8 cellular contexts compared by ENCODE assay signal in genomic region chr3:87997298-87997697, GRCh38.
DNase-seq lines count a peak whose midpoint lies in the region; ATAC-seq, FAIRE-seq and TF ChIP-seq lines count a peak whose summit lies in the region.

No MANE protein-coding gene starts in this region.

- BruUV-seq in endothelial cell of umbilical vein (replicated peaks; lab: Mats Ljungman, UMichigan), result no TSS peak

- no peak overlapping the region for H3K9ac ChIP-seq in endothelial cell of umbilical vein (replicated peaks; ENCODE audit: extremely low read depth, insufficient read depth, low read length)

- intact Hi-C loops in endothelial cell of umbilical vein (cut with micrococcal nuclease), result no loop called here
- intact Hi-C loops in posterior vena cava (cut with DNase I), result no loop called here

- CTCF ChIA-PET in endothelial cell of umbilical vein (lab: Charles Lee), result no interaction called here

- no peaks in the 10 kb centered on the region for H3K79me2 ChIP-seq in endothelial cell of umbilical vein (ENCODE audit: control insufficient read depth, insufficient read depth, low read length)

- H3K27me3 ChIP-seq in endothelial cell of umbilical vein (ENCODE audit: control insufficient read depth in 2 of 2, insufficient read depth in 2 of 2, low read length in 2 of 2) (peaks cover 0 to 7% of the 10 kb centered on the region in 2 experiments), thoracic aorta (replicated peaks; ENCODE audit: insufficient read depth) (no peaks in the 10 kb centered on the region)

- no peaks in the 10 kb centered on the region for H3K36me3 ChIP-seq in endothelial cell of umbilical vein (ENCODE audit: control insufficient read depth in 2 of 2, extremely low read depth in 1 of 2, insufficient read depth in 2 of 2, low read length in 2 of 2)
- H3K36me3 ChIP-seq in thoracic aorta, result no peaks in the 10 kb centered on the region

- ATAC-seq in GM18873 (IDR thresholded peaks at IDR 0.05; ENCODE audit: low FRiP score, unreplicated experiment), result peak; percentile 96
- ATAC-seq in HG02938 (IDR thresholded peaks at IDR 0.05; ENCODE audit: unreplicated experiment), result peak; percentile 69
- no peak for ATAC-seq in thoracic aorta (ENCODE audit: insufficient number of reproducible peaks, low FRiP score, low read depth)

- H3K4me3 ChIP-seq in endothelial cell of umbilical vein (replicated peaks in 1 of 3; ENCODE audit: insufficient read depth in 1 of 3, low read depth in 1 of 3, low read length in 3 of 3) (no peak overlapping the region), thoracic aorta (peak overlapping the region; percentile 7)

- H3K9me3 ChIP-seq in endothelial cell of umbilical vein (replicated peaks; ENCODE audit: control insufficient read depth, insufficient read depth, low read length), result no peaks in the 10 kb centered on the region
- H3K9me3 ChIP-seq in thoracic aorta, result no peaks in the 10 kb centered on the region

- dilution Hi-C loops in endothelial cell of umbilical vein (cut with MboI; ENCODE audit: extremely low pct_ligation_motif_present, low sequenced_read_pairs), result no loop called here

- H3K4me1 ChIP-seq in endothelial cell of umbilical vein (ENCODE audit: control insufficient read depth, extremely low read depth, insufficient read depth, low read length) (peaks cover 6% of the 10 kb centered on the region), thoracic aorta (ENCODE audit: control insufficient read depth in 1 of 2, low read depth in 2 of 2) (no peaks in the 10 kb centered on the region)

- peak; percentile 44 for FAIRE-seq in endothelial cell of umbilical vein (lab: Jason Lieb, UNC)

- H4K20me1 ChIP-seq in endothelial cell of umbilical vein (replicated peaks; ENCODE audit: control insufficient read depth, extremely low read depth, insufficient read depth, low read length), result no peaks in the 10 kb centered on the region

- TF ChIP-seq CTCF in endothelial cell of umbilical vein (IDR thresholded peaks at IDR 0.05; ENCODE audit: extremely low read depth in 1 of 2, insufficient read depth in 1 of 2, low read depth in 1 of 2, low read length in 2 of 2) (no peak), thoracic aorta (IDR thresholded peaks at IDR 0.05) (no peak)

- H3K27ac ChIP-seq in endothelial cell of umbilical vein (ENCODE audit: insufficient read depth, low read depth, low read length), result no peak overlapping the region
- no peak overlapping the region for H3K27ac ChIP-seq in thoracic aorta

- no peaks in the 10 kb centered on the region for H3K9me1 ChIP-seq in endothelial cell of umbilical vein (replicated peaks; ENCODE audit: control insufficient read depth, extremely low read depth, insufficient read depth, low read length)

- DNase-seq in SKM-1 (lab: John Stamatoyannopoulos, UW; ENCODE audit: unreplicated experiment) (peak; percentile 23), endothelial cell of umbilical vein (ENCODE audit: low read depth, low spot score) (peak; percentile 47), thoracic aorta (ENCODE audit: low spot score) (no peak), posterior vena cava (ENCODE audit: low spot score) (no peak), globus pallidus (ENCODE audit: low spot score) (no peak), LoVo (ENCODE audit: low spot score) (no peak)

- POLR2A ChIA-PET in endothelial cell of umbilical vein (lab: Charles Lee), result no interaction called here

- TF ChIP-seq POLR2A in endothelial cell of umbilical vein (IDR thresholded peaks at IDR 0.05; ENCODE audit: low read depth, low read length), result no peak

- no peak overlapping the region for H2AFZ ChIP-seq in endothelial cell of umbilical vein (ENCODE audit: low read depth, low read length)

- H3K4me2 ChIP-seq in endothelial cell of umbilical vein (ENCODE audit: insufficient read depth, low read length), result no peak overlapping the region

TF ChIP-seq in endothelial cell of umbilical vein, 7 proteins besides CTCF, POLR2A, EP300 and RAD21:
- TF ChIP-seq POLR2AphosphoS5 (IDR thresholded peaks at IDR 0.05; ENCODE audit: insufficient read depth, low read depth, low read length), result peak; percentile 24
- no peak for TF ChIP-seq GATA2 (IDR thresholded peaks at IDR 0.05; ENCODE audit: insufficient read depth, insufficient read length, low read depth, low read length)
- no peak for TF ChIP-seq MAX (IDR thresholded peaks at IDR 0.05; ENCODE audit: insufficient read depth, insufficient read length)
- peak; percentile 51 for TF ChIP-seq FOS (IDR thresholded peaks at IDR 0.05; ENCODE audit: borderline replicate concordance, insufficient read depth, low read length)

Comparison
In these comparisons a context has a peak if more than half of its experiments do, and no peak if none do; other contexts are left out.
1. DNase-seq: peak in SKM-1 (single experiment) and endothelial cell of umbilical vein (single experiment); none in thoracic aorta (single experiment), posterior vena cava (single experiment), globus pallidus (single experiment) and LoVo (single experiment).